ENCODE assay signal across 8 cellular contexts in genomic region chr2:54723300-54724149, GRCh38. TPM values are rescaled to one million over a fixed set of nuclear protein-coding genes. Genes with fewer than 3 reads are reported as not detected.
DNase-seq lines count a peak whose midpoint lies in the region; ATAC-seq and TF ChIP-seq lines count a peak whose summit lies in the region.

Gene EML6 (plus strand): TSS chr2:54723662. CDS start chr2:54725062, 1,400 bp downstream.

- peak within 1 kb of the TSS; percentile 95 for H3K4me3 Mint-ChIP-seq in activated B cell treated with CpG ODN at 0.5 μM for 24 hours

- H3K27ac ChIP-seq in AG04450 (ENCODE audit: low read depth, low read length) (peak within 1 kb of the TSS; percentile 33), spleen (peak within 1 kb of the TSS; percentile 48 to 87 (median 83))

- WGBS in spleen, 5 donors, result 0% methylated on average over 7 to 91 of the region's 91 CpGs

- POLR2A ChIA-PET in AG04450 (lab: Yijun Ruan, JAX) (interaction anchor here (0.6 to 0.7 kb wide), 2 partner anchors 63 to 488 kb away, joined by 3 to 4 read pairs; no protein-coding TSS in a partner anchor), activated B cell treated with CpG ODN at 0.5 μM for 24 hours (lab: Charles Lee) (interaction anchor here (0.6 to 1.9 kb wide), 13 partner anchors 14 to 956 kb away, joined by 3 to 11 read pairs (median 5); partner anchors contain the start of gene RTN4)

- peak; percentile 97 for ATAC-seq in GM18873 (IDR thresholded peaks at IDR 0.05; ENCODE audit: low FRiP score, unreplicated experiment)
- ATAC-seq in HG03175 (IDR thresholded peaks at IDR 0.05; ENCODE audit: unreplicated experiment), result peak; percentile 98
- ATAC-seq in activated B cell treated with CpG ODN at 0.5 μM for 24 hours (ENCODE audit: low read depth), result peak; percentile 95

- 0 out of 2 replicates have a peak, but pooled peaks have one; percentile 18 for TF ChIP-seq CTCF in AG04450 (IDR thresholded peaks at IDR 0.05; ENCODE audit: low read depth, low read length)
- no peak for TF ChIP-seq CTCF in activated B cell treated with CpG ODN at 0.5 μM for 24 hours (IDR thresholded peaks at IDR 0.05)
- peak in 9 of 11 experiments; percentile 21 to 58 (median 39) for TF ChIP-seq CTCF in spleen (IDR thresholded peaks at IDR 0.05 in 8 of 11, conservative IDR thresholded peaks at IDR 0.05 in 3 of 11)

- peaks cover 8% of the 10 kb centered on the region for H3K27me3 Mint-ChIP-seq in activated B cell treated with CpG ODN at 0.5 μM for 24 hours

- peak within 1 kb of the TSS; percentile 76 for H3K4me3 ChIP-seq in AG04450 (ENCODE audit: low read depth, low read length)
- H3K4me3 ChIP-seq in spleen, result peak within 1 kb of the TSS; percentile 61 to 91 (median 82)

- DNase-seq in AG04450 (ENCODE audit: low read depth, low spot score) (peak; percentile 91), NCI-H2227 treated with DMSO at 0.1 percent for 48 hours (lab: John Stamatoyannopoulos, UW) (peak; percentile 97), activated B cell treated with CpG ODN at 0.5 μM for 24 hours (peak; percentile 97), inferior parietal cortex (ENCODE audit: extremely low spot score) (peak; percentile 98), spleen (peak; percentile 100)
- DNase-seq in central memory CD4-positive, alpha-beta T cell, result peak; percentile 98

- H3K36me3 Mint-ChIP-seq in activated B cell treated with CpG ODN at 0.5 μM for 24 hours (ENCODE audit: low read depth), result peaks cover 6% of the 10 kb centered on the region

- H3K27me3 ChIP-seq in AG04450 (ENCODE audit: control insufficient read depth, insufficient read depth, low read length) (peaks cover 26% of the 10 kb centered on the region), spleen (replicated peaks in 1 of 7) (peaks cover 0 to 38% (median 12%) of the 10 kb centered on the region in 7 donors)

- H3K9me3 Mint-ChIP-seq in activated B cell treated with CpG ODN at 0.5 μM for 24 hours, result no peaks in the 10 kb centered on the region

- no peaks in the 10 kb centered on the region for H3K36me3 ChIP-seq in spleen

- no peaks in the 10 kb centered on the region for H3K9me3 ChIP-seq in AG04450 (ENCODE audit: control insufficient read depth, insufficient read depth, low read length)
- no peaks in the 10 kb centered on the region for H3K9me3 ChIP-seq in spleen

- intact Hi-C loops in activated B cell treated with CpG ODN at 0.5 μM for 24 hours (cut with micrococcal nuclease) (loop anchor here (1.0 to 5.0 kb wide), 15 partner anchors 14 to 956 kb away; partner anchors contain the start of genes ACYP2, CCDC88A, CHAC2 and CLHC1), spleen (cut with DNase I; ENCODE audit: low total_unique reads) (no loop called here)

- CTCF ChIA-PET in AG04450 (lab: Charles Lee), result interaction anchor here (0.6 to 2.5 kb wide), 6 partner anchors 19 to 617 kb away, joined by 3 to 12 read pairs (median 4); no protein-coding TSS in a partner anchor
- CTCF ChIA-PET in activated B cell treated with CpG ODN at 0.5 μM for 24 hours (lab: Charles Lee), result interaction anchor here (0.8 to 1.2 kb wide), 8 partner anchors 17 to 452 kb away, joined by 3 to 5 read pairs (median 3); no protein-coding TSS in a partner anchor

- peaks cover 26% of the 10 kb centered on the region for H3K4me1 Mint-ChIP-seq in activated B cell treated with CpG ODN at 0.5 μM for 24 hours

- peak in 1 of 3 donors; percentile 46 for TF ChIP-seq POLR2A in spleen (IDR thresholded peaks at IDR 0.05)

- H3K27ac Mint-ChIP-seq in activated B cell treated with CpG ODN at 0.5 μM for 24 hours, result peak within 1 kb of the TSS; percentile 74

- H3K4me1 ChIP-seq in spleen, result peaks cover 3 to 31% (median 20%) of the 10 kb centered on the region in 6 donors

RNA-seq across cellular contexts. Expression of gene EML6, which starts in this region (rescaled TPM):
- polyA plus RNA-seq in AG04450 (2011; rRNA removed) (0.12 and 0.30 TPM in 2 replicates), spleen (1 to 10 TPM; 4.7 to 5.9 (median 5.5) TPM)
- 0.09 TPM in 1 of 2 replicates, not detected in the other for polyA minus RNA-seq in AG04450 (2011; rRNA and poly(A)+ RNA removed)
- total RNA-seq in activated B cell treated with CpG ODN at 0.5 μM for 24 hours (25.3 and 31.5 TPM in 2 replicates), spleen (10 to 100 TPM in 1 of 7 donors, 1 to 10 TPM in 6; 4.9 to 18.2 (median 8.5) TPM)

Comparison
In these comparisons a context has a peak if more than half of its experiments do, and no peak if none do; other contexts are left out.
1. Peak in every context shown above with its lines: DNase-seq, ATAC-seq, H3K4me3 ChIP-seq and H3K27ac ChIP-seq.
2. Peak in DNase-seq, H3K4me3 ChIP-seq and H3K27ac ChIP-seq in AG04450; RNA of the gene not detected or under 1 TPM.